24 cellular contexts compared by ENCODE assay signal in genomic region chr2:23943666-23944065, GRCh38.
"Had no signal": no experiment of that assay in that cellular context is flagged by ENCODE, and none has a peak within 500 bp of the region (broad histone marks: within the 10 kb centered on the region; RNA-seq: fewer than 3 reads in every experiment).

No MANE protein-coding gene starts in this region.

- H3K27ac Mint-ChIP-seq: activated CD4-positive, alpha-beta memory T cell treated with anti-CD3 and anti-CD28 coated beads, Interleukin-2, amount 10 ng/mL, durations not matched to agents 7 days and 5 days; activated CD4-positive, alpha-beta T cell treated with anti-CD3 and anti-CD28 coated beads for 36 hours; activated naive CD4-positive, alpha-beta T cell treated with anti-CD3 and anti-CD28 coated beads for 36 hours; activated naive CD8-positive, alpha-beta T cell; activated T-helper 17 cell treated with anti-CD3 and anti-CD28 coated beads, Interleukin-2, amount 50 U/mL, for 72 hours had no signal

- H3K27ac ChIP-seq: VCaP had no signal

- H3K9me3 Mint-ChIP-seq: activated CD4-positive, alpha-beta memory T cell treated with anti-CD3 and anti-CD28 coated beads, Interleukin-2, amount 10 ng/mL, durations not matched to agents 7 days and 5 days; activated naive CD4-positive, alpha-beta T cell treated with anti-CD3 and anti-CD28 coated beads for 36 hours; activated T-helper 17 cell treated with anti-CD3 and anti-CD28 coated beads, Interleukin-2, amount 50 U/mL, for 72 hours had no signal

- ATAC-seq: activated CD4-positive, alpha-beta T cell treated with anti-CD3 and anti-CD28 coated beads for 36 hours; activated T-helper 17 cell treated with anti-CD3 and anti-CD28 coated beads, Interleukin-2, amount 50 U/mL, for 72 hours had no signal

- DNase-seq: activated CD4-positive, alpha-beta memory T cell treated with anti-CD3 and anti-CD28 coated beads, Interleukin-2, amount 10 ng/mL, durations not matched to agents 7 days and 5 days; activated CD4-positive, alpha-beta T cell treated with anti-CD3 and anti-CD28 coated beads for 36 hours; activated CD4-positive, alpha-beta T cell treated with anti-CD3 and anti-CD28 coated beads, Interleukin-2, amount 50 U/mL, for 1 hour; activated gamma-delta T cell; activated naive CD4-positive, alpha-beta T cell treated with anti-CD3 and anti-CD28 coated beads for 36 hours; activated T-cell treated with anti-CD3 and anti-CD28 coated beads for 4 hours; activated T-cell treated with anti-CD3 and anti-CD28 coated beads, Interleukin-2, amount 50 U/mL, for 48 hours; central memory CD4-positive, alpha-beta T cell; Kasumi-1; MV-4-11; NCI-H1092 treated with DMSO at 0.1 percent for 48 hours; NCI-H1417 treated with DMSO at 0.1 percent for 48 hours; NCI-H1694; NCI-H2029; NCI-H2107; NCI-H2171 treated with DMSO at 0.1 percent for 48 hours; NCI-H226; NCI-H510A; NCI-H526 treated with DMSO at 0.1 percent for 48 hours; NCI-H82; SIG-M5 had no signal

- H3K27me3 Mint-ChIP-seq: activated naive CD8-positive, alpha-beta T cell had no signal

- H3K4me3 Mint-ChIP-seq: activated CD4-positive, alpha-beta memory T cell treated with anti-CD3 and anti-CD28 coated beads, Interleukin-2, amount 10 ng/mL, durations not matched to agents 7 days and 5 days; activated CD4-positive, alpha-beta T cell treated with anti-CD3 and anti-CD28 coated beads for 36 hours; activated naive CD4-positive, alpha-beta T cell treated with anti-CD3 and anti-CD28 coated beads for 36 hours; activated naive CD8-positive, alpha-beta T cell; activated T-helper 17 cell treated with anti-CD3 and anti-CD28 coated beads, Interleukin-2, amount 50 U/mL, for 72 hours had no signal
